In the genomic region with DNA sequence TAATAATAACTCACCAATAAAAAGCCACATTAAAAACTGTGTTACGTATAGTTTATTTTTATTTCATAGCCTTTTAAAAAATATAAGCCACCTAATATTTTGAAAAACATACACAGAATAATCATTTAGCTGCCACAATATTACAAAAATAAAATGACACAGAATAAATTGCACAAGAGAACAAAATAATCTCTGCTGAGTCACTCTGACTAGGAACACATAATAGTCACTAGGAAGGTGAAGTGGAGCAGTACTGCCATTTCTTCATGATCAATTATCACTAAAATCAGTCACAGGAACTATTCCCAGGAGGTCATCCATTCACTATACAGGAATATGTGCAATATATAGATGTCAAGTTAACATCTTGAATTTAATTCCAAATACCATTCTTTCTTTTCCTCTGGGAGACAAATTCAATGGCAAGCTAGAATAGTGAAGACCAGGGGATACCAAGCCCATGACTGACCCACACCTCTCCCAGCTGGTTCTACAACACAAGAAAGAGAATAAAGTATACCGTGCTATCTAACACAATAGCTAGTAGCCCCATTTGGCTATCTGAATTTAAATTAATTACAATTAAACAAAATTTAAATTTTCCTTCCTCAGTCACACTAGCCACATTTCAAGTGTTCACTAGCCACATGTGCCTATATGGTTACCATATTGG, we compare ENCODE assay signal across 31 cellular contexts. TPM values are rescaled to one million over a fixed set of nuclear protein-coding genes. Genes with fewer than 3 reads are reported as not detected.
DNase-seq lines count a peak whose midpoint lies in the region; ATAC-seq, FAIRE-seq and TF ChIP-seq lines count a peak whose summit lies in the region.
"Had no signal": no experiment of that assay in that cellular context is flagged by ENCODE, and none has a peak within 500 bp of the region (broad histone marks: within the 10 kb centered on the region; RNA-seq: fewer than 3 reads in every experiment).

No MANE protein-coding gene starts in this region.

- no peak for ATAC-seq in A549
- ATAC-seq in HG03354 (IDR thresholded peaks at IDR 0.05; ENCODE audit: poor library complexity, severe bottlenecking, unreplicated experiment) = no peak
- ATAC-seq: activated naive CD4-positive, alpha-beta T cell treated with anti-CD3 and anti-CD28 coated beads, Interleukin-2, amount 50 U/mL, for 72 hours; activated T-helper 17 cell treated with anti-CD3 and anti-CD28 coated beads, Interleukin-2, amount 50 U/mL, for 72 hours; gastrocnemius medialis; left ventricle myocardium superior; sciatic nerve had no signal

- WGBS in A549 (ENCODE audit: missing lambda C conversion rate) = 89% methylated on average over 2 of the region's 2 CpGs

- POLR2A ChIA-PET in A549 (lab: Yijun Ruan, JAX) = no interaction called here

- TF ChIP-seq EP300 in A549 (IDR thresholded peaks at IDR 0.05) = no peak

- peak in 1 of 2 experiments; percentile 18 for DNase-seq in A549 (ENCODE audit: low read depth in 1 of 2, low spot score in 1 of 2)
- peak; percentile 26 for DNase-seq in HCEC 1CT
- peak; percentile 74 for DNase-seq in bronchial epithelial cell (ENCODE audit: low read depth)
- DNase-seq in hepatic stellate cell (ENCODE audit: low spot score) = peak; percentile 9
- no peak for DNase-seq in stimulated activated CD4-positive, alpha-beta T cell treated with anti-CD3 and anti-CD28 coated beads, Interleukin-12 subunit alpha, Interleukin-12 subunit beta, amount 100 ng/mL, for 4 hours
- no peak for DNase-seq in HK-2 (ENCODE audit: unreplicated experiment)
- DNase-seq in middle frontal gyrus (ENCODE audit: extremely low spot score, low spot score) = no peak
- DNase-seq: activated CD4-positive, alpha-beta T cell treated with anti-CD3 and anti-CD28 coated beads, Interleukin-2, amount 50 U/mL, for 48 hours; activated CD4-positive, CD25-positive, alpha-beta regulatory T cell; activated CD8-positive, alpha-beta memory T cell treated with anti-CD3 and anti-CD28 coated beads, Interleukin-2, amount 50 U/mL, for 48 hours; cerebellar nuclear complex; gastrocnemius medialis; islet precursor cell; KBM-7; left ventricle myocardium superior; NCI-H1436; NCI-H510A treated with DMSO at 0.1 percent for 48 hours; NK-92 treated with Interleukin-12 subunit alpha and Interleukin-12 subunit beta, amount 100 ng/mL, for 24 hours; Peyer's patch; SIG-M5; stimulated activated CD8-positive, alpha-beta memory T cell treated with anti-CD3 and anti-CD28 coated beads, Interleukin-4, amount 100 ng/mL, for 48 hours; trophoblast cell had no signal

- TF ChIP-seq CTCF in A549 (IDR thresholded peaks at IDR 0.05) (no peak), bronchial epithelial cell (IDR thresholded peaks at IDR 0.05; ENCODE audit: insufficient read depth, low read length, severe bottlenecking) (no peak)

- CTCF ChIA-PET in A549 (lab: Yijun Ruan, JAX) = no interaction called here

- peak overlapping the region; percentile 60 to 69 for H3K27ac ChIP-seq in A549
- H3K27ac ChIP-seq: C4-2B, gastrocnemius medialis, Peyer's patch had no signal

- no peaks in the 10 kb centered on the region for H3K36me3 ChIP-seq in bronchial epithelial cell (ENCODE audit: control insufficient read depth, insufficient read depth, low read length)
- H3K36me3 ChIP-seq: gastrocnemius medialis, Peyer's patch had no signal

- TF ChIP-seq POLR2A in A549 (IDR thresholded peaks at IDR 0.05; ENCODE audit: low read length) = no peak

- H3K9me3 ChIP-seq in A549 = no peaks in the 10 kb centered on the region
- H3K9me3 ChIP-seq: gastrocnemius medialis, Peyer's patch had no signal

- no peak for TF ChIP-seq RAD21 in A549 (conservative IDR thresholded peaks at IDR 0.05 in 1 of 2, IDR thresholded peaks at IDR 0.05 in 1 of 2)

- H3K4me2 ChIP-seq in A549 = peak overlapping the region; percentile 17; the same call in 1 of the 3 replicates

- FAIRE-seq in A549 (lab: Jason Lieb, UNC) = no peak
- no peak for FAIRE-seq in bronchial epithelial cell (lab: Jason Lieb, UNC)
- FAIRE-seq: astrocyte, endothelial cell of umbilical vein, GM19239 had no signal

- H3K4me3 ChIP-seq in A549 = no peak overlapping the region
- no peak overlapping the region for H3K4me3 ChIP-seq in bronchial epithelial cell (ENCODE audit: low read depth, low read length)
- H3K4me3 ChIP-seq: gastrocnemius medialis, Peyer's patch had no signal

- H3K4me1 ChIP-seq in A549 = peaks cover 7% of the 10 kb centered on the region; the same call in 2 of the 3 replicates
- H3K4me1 ChIP-seq: gastrocnemius medialis, Peyer's patch had no signal

- H3K27me3 ChIP-seq in bronchial epithelial cell (ENCODE audit: control insufficient read depth, insufficient read depth, low read length) = no peaks in the 10 kb centered on the region
- H3K27me3 ChIP-seq: Peyer's patch had no signal

TF ChIP-seq in A549, 52 proteins besides CTCF, POLR2A, EP300 and RAD21:
- TF ChIP-seq MAFK (IDR thresholded peaks at IDR 0.05; ENCODE audit: partially characterized antibody) = peak; percentile 50
- peak; percentile 61; the same call in 1 of the 2 replicates for TF ChIP-seq NFE2L2 (conservative IDR thresholded peaks at IDR 0.05; ENCODE audit: low read length)
- peak in 1 of 2 experiments; percentile 54; a peak in 1 of 4 replicates for TF ChIP-seq CEBPB (IDR thresholded peaks at IDR 0.05)
- TF ChIP-seq HOXB13 (CRISPR knock-in tag; IDR thresholded peaks at IDR 0.05; ENCODE audit: low read depth) = no peak

RNA-seq across cellular contexts. Expression of a gene that starts 5.9 kb away (rescaled TPM):
- polyA plus RNA-seq in A549 (2011; rRNA removed) (0.12 TPM in 2 replicates), A549 (2017; fragmentation: RNase III; extraction: RNeasy Plus Mini Kit Qiagen cat#74134 plus additional on column Dnase treatment) (0.38 to 0.45 TPM (median 0.41 TPM) in 3 replicates)
- 0.03 and 0.13 TPM in 2 replicates for polyA plus RNA-seq in A549 (2012; cell fraction: cytosol; rRNA removed)
- polyA plus RNA-seq in A549 (2012; cell fraction: nucleus; rRNA removed) = 0.02 TPM in 1 of 2 replicates, not detected in the other
- polyA minus RNA-seq in A549 (2011; rRNA and poly(A)+ RNA removed) = not detected in 2 replicates
- under 0.01 TPM in 1 of 2 replicates, not detected in the other for total RNA-seq in bronchial epithelial cell
- total RNA-seq: activated naive CD4-positive, alpha-beta T cell treated with anti-CD3 and anti-CD28 coated beads, Interleukin-2, amount 50 U/mL, for 72 hours; astrocyte; endothelial cell of umbilical vein; gastrocnemius medialis; left ventricle myocardium superior; mononuclear cell; Peyer's patch had no signal

RNA-seq across cellular contexts. Expression of a gene that starts 42.1 kb away (rescaled TPM):
- polyA plus RNA-seq in A549 (2011; rRNA removed) (30.7 and 43.1 TPM in 2 replicates), A549 (2017; fragmentation: RNase III; extraction: RNeasy Plus Mini Kit Qiagen cat#74134 plus additional on column Dnase treatment) (31.6 to 36.2 TPM (median 33.6 TPM) in 3 replicates)
- 15.0 and 16.9 TPM in 2 replicates for polyA plus RNA-seq in A549 (2012; cell fraction: cytosol; rRNA removed)
- 12.0 and 14.4 TPM in 2 replicates for polyA plus RNA-seq in A549 (2012; cell fraction: nucleus; rRNA removed)
- 18.0 and 23.7 TPM in 2 replicates for polyA minus RNA-seq in A549 (2011; rRNA and poly(A)+ RNA removed)
- 17.3 and 25.3 TPM in 2 replicates for total RNA-seq in bronchial epithelial cell

Comparison
In these comparisons a context has a peak if more than half of its experiments do, and no peak if none do; other contexts are left out.
1. DNase-seq: peak in HCEC 1CT (single experiment), bronchial epithelial cell (single experiment) and hepatic stellate cell (single experiment); none in stimulated activated CD4-positive, alpha-beta T cell treated with anti-CD3 and anti-CD28 coated beads, Interleukin-12 subunit alpha, Interleukin-12 subunit beta, amount 100 ng/mL, for 4 hours (single experiment), HK-2 (single experiment) and middle frontal gyrus (single experiment).